In the genomic region with DNA sequence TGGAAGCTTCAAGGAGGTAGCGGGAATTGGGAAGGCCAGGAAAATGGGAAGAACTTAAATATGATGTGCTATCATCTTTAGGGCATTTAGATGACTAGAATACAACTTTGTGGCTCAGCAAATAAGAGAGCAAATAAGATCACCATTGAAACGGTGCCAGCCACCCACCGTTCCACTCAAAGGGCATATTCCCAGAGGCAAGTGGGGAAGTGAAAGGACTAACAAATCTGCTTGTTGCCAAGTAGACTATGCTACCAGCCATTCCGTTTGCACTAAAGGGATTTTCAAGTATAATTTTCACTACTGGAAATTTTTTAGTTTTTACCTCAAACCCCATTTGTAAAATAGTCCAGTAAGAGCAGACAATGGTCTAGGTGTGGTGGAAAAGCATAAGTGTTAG, we compare ENCODE assay signal across 33 cellular contexts. TPM values are rescaled to one million over a fixed set of nuclear protein-coding genes. Genes with fewer than 3 reads are reported as not detected.
"Had no signal": no experiment of that assay in that cellular context is flagged by ENCODE, and none has a peak within 500 bp of the region (broad histone marks: within the 10 kb centered on the region; RNA-seq: fewer than 3 reads in every experiment).

No MANE protein-coding gene starts in this region.

- H3K9me3 Mint-ChIP-seq: activated B cell treated with CpG ODN at 0.5 μM for 24 hours; activated CD4-positive, alpha-beta T cell treated with anti-CD3 and anti-CD28 coated beads, Interleukin-2, amount 10 ng/mL, durations not matched to agents 24 days and 14 days; activated CD8-positive, alpha-beta T cell treated with anti-CD3 and anti-CD28 coated beads for 36 hours; activated naive CD4-positive, alpha-beta T cell treated with anti-CD3 and anti-CD28 coated beads, Interleukin-2, amount 50 U/mL, for 24 hours; activated naive CD8-positive, alpha-beta T cell treated with anti-CD3 and anti-CD28 coated beads, Interleukin-2, amount 10 ng/mL, durations not matched to agents 7 days and 5 days; activated T-cell treated with anti-CD3 and anti-CD28 coated beads, Interleukin-2, amount 50 U/mL, for 72 hours; activated T-helper 2 cell treated with anti-CD3 and anti-CD28 coated beads, Interferon-gamma antibody, Interleukin-2, Interleukin-4, amounts not matched to agents 10 μg/mL and 5 μg/mL and 100 μg/mL, durations not matched to agents 14 hours and 24 hours and 36 hours; central memory CD8-positive, alpha-beta T cell had no signal

- H3K4me3 ChIP-seq: ascending aorta, cardiac muscle cell, K562, PC-9 had no signal

- H3K36me3 Mint-ChIP-seq: activated naive CD4-positive, alpha-beta T cell treated with anti-CD3 and anti-CD28 coated beads, Interleukin-2, amount 50 U/mL, for 24 hours; activated naive CD8-positive, alpha-beta T cell treated with anti-CD3 and anti-CD28 coated beads, Interleukin-2, amount 10 ng/mL, durations not matched to agents 7 days and 5 days had no signal

- H3K27ac Mint-ChIP-seq: activated B cell treated with CpG ODN at 0.5 μM for 24 hours; activated CD4-positive, alpha-beta T cell treated with anti-CD3 and anti-CD28 coated beads, Interleukin-2, amount 10 ng/mL, durations not matched to agents 24 days and 14 days; activated CD8-positive, alpha-beta T cell treated with anti-CD3 and anti-CD28 coated beads for 36 hours; activated naive CD4-positive, alpha-beta T cell treated with anti-CD3 and anti-CD28 coated beads, Interleukin-2, amount 50 U/mL, for 24 hours; activated naive CD8-positive, alpha-beta T cell treated with anti-CD3 and anti-CD28 coated beads, Interleukin-2, amount 10 ng/mL, durations not matched to agents 7 days and 5 days; activated T-cell treated with anti-CD3 and anti-CD28 coated beads, Interleukin-2, amount 50 U/mL, for 72 hours; activated T-helper 2 cell treated with anti-CD3 and anti-CD28 coated beads, Interferon-gamma antibody, Interleukin-2, Interleukin-4, amounts not matched to agents 10 μg/mL and 5 μg/mL and 100 μg/mL, durations not matched to agents 14 hours and 24 hours and 36 hours had no signal

- H3K9me3 ChIP-seq: ascending aorta had no signal

- H2AFZ ChIP-seq: PC-9 had no signal

- H3K27ac ChIP-seq: cardiac muscle cell, PC-9, VCaP had no signal

- FAIRE-seq: K562, RCC 7860 had no signal

- H3K4me3 Mint-ChIP-seq: activated B cell treated with CpG ODN at 0.5 μM for 24 hours; activated CD4-positive, alpha-beta T cell treated with anti-CD3 and anti-CD28 coated beads, Interleukin-2, amount 10 ng/mL, durations not matched to agents 24 days and 14 days; activated CD8-positive, alpha-beta T cell treated with anti-CD3 and anti-CD28 coated beads for 36 hours; activated naive CD4-positive, alpha-beta T cell treated with anti-CD3 and anti-CD28 coated beads, Interleukin-2, amount 50 U/mL, for 24 hours; activated naive CD8-positive, alpha-beta T cell treated with anti-CD3 and anti-CD28 coated beads, Interleukin-2, amount 10 ng/mL, durations not matched to agents 7 days and 5 days; activated T-cell treated with anti-CD3 and anti-CD28 coated beads, Interleukin-2, amount 50 U/mL, for 72 hours; central memory CD8-positive, alpha-beta T cell had no signal

- H3K4me2 ChIP-seq: PC-9 had no signal

- H3K4me1 Mint-ChIP-seq: central memory CD8-positive, alpha-beta T cell had no signal

- H3K27me3 ChIP-seq: ascending aorta, cardiac muscle cell had no signal

- ATAC-seq: activated CD8-positive, alpha-beta T cell treated with anti-CD3 and anti-CD28 coated beads for 36 hours; activated T-cell treated with anti-CD3 and anti-CD28 coated beads, Interleukin-2, amount 50 U/mL, for 72 hours; K562 had no signal

- DNase-seq: activated B cell treated with CpG ODN at 0.5 μM for 24 hours; activated CD4-positive, alpha-beta T cell treated with anti-CD3 and anti-CD28 coated beads for 1 hour; activated CD4-positive, alpha-beta T cell treated with anti-CD3 and anti-CD28 coated beads, Interleukin-2, amount 10 ng/mL, durations not matched to agents 24 days and 14 days; activated CD4-positive, alpha-beta T cell treated with anti-CD3 and anti-CD28 coated beads, Interleukin-2, amount 50 U/mL, for 4 hours; activated CD8-positive, alpha-beta T cell treated with anti-CD3 and anti-CD28 coated beads for 36 hours; activated gamma-delta T cell; activated naive CD4-positive, alpha-beta T cell treated with Interleukin-2 at 50 U/mL for 16 hours; activated naive CD8-positive, alpha-beta T cell treated with anti-CD3 and anti-CD28 coated beads, Interleukin-2, amount 10 ng/mL, durations not matched to agents 7 days and 5 days; activated T-cell treated with anti-CD3 and anti-CD28 coated beads, Interleukin-2, amount 50 U/mL, for 1 hour; activated T-cell treated with anti-CD3 and anti-CD28 coated beads, Interleukin-2, amount 50 U/mL, for 72 hours; amygdala; NCI-H1092 treated with DMSO at 0.1 percent for 48 hours; NCI-H1417; NCI-H146; NCI-H187; NCI-H2029 treated with DMSO at 0.1 percent for 48 hours; NCI-H2107; NCI-H226; NCI-H446 treated with DMSO at 0.1 percent for 48 hours; NCI-H524; PC-9; Right ventricle myocardium superior; T1000 had no signal

- H3K36me3 ChIP-seq: ascending aorta, cardiac muscle cell had no signal

RNA-seq across cellular contexts. Expression of a gene that starts 4.0 kb away (rescaled TPM):
- total RNA-seq: activated B cell treated with CpG ODN at 0.5 μM for 24 hours; OCI-LY7; T-helper 2 cell treated with Interferon-gamma antibody and Interleukin-4, amounts not matched to agents 100 ng/mL and 5 ng/mL, for 36 hours had no signal
